In the genomic region with DNA sequence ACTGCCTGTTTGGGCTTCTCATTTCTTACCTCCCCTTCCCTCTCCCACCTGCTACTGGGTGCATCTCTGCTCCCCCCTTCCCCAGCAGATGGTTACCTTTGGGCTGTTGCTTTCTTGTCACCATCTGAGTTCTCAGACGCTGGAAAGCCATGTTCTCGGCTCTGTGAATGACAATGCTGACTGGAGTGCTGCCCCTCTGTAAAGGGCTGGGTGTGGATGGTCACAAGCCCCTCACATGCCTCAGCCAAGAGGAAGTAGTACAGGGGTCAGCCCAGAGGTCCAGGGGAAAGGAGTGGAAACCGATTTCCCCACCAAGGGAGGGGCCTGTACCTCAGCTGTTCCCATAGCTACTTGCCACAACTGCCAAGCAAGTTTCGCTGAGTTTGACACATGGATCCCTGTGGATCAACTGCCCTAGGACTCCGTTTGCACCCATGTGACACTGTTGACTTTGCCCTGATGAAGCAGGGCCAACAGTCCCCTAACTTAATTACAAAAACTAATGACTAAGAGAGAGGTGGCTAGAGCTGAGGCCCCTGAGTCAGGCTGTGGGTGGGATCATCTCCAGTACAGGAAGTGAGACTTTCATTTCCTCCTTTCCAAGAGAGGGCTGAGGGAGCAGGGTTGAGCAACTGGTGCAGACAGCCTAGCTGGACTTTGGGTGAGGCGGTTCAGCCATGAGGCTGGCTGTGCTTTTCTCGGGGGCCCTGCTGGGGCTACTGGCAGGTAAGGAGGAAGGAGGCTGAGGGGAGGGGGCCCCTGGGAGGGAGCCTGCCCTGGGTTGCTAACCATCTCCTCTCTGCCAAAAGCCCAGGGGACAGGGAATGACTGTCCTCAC, we compare ENCODE assay signal across 1 cellular context.
A peak's percentile ranks its signal among the peaks of the same experiment; 100 is the strongest.
TF ChIP-seq lines count a peak whose summit lies in the region.

A gene with protein sequence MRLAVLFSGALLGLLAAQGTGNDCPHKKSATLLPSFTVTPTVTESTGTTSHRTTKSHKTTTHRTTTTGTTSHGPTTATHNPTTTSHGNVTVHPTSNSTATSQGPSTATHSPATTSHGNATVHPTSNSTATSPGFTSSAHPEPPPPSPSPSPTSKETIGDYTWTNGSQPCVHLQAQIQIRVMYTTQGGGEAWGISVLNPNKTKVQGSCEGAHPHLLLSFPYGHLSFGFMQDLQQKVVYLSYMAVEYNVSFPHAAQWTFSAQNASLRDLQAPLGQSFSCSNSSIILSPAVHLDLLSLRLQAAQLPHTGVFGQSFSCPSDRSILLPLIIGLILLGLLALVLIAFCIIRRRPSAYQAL (plus strand): TSS at position 638 of the 838 bp plus-strand sequence. CDS start 40 bp downstream, at position 678.

TF ChIP-seq in HepG2, 621 proteins besides CTCF, POLR2A, EP300 and RAD21 (continued from another document and continues in another):
- TF ChIP-seq, protein P1, sequence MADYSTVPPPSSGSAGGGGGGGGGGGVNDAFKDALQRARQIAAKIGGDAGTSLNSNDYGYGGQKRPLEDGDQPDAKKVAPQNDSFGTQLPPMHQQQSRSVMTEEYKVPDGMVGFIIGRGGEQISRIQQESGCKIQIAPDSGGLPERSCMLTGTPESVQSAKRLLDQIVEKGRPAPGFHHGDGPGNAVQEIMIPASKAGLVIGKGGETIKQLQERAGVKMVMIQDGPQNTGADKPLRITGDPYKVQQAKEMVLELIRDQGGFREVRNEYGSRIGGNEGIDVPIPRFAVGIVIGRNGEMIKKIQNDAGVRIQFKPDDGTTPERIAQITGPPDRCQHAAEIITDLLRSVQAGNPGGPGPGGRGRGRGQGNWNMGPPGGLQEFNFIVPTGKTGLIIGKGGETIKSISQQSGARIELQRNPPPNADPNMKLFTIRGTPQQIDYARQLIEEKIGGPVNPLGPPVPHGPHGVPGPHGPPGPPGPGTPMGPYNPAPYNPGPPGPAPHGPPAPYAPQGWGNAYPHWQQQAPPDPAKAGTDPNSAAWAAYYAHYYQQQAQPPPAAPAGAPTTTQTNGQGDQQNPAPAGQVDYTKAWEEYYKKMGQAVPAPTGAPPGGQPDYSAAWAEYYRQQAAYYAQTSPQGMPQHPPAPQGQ (CRISPR knock-in tag; IDR thresholded peaks at IDR 0.05; ENCODE audit: borderline replicate concordance) = peak; percentile 83; the same call in 1 of the 2 replicates
- TF ChIP-seq, protein P2, sequence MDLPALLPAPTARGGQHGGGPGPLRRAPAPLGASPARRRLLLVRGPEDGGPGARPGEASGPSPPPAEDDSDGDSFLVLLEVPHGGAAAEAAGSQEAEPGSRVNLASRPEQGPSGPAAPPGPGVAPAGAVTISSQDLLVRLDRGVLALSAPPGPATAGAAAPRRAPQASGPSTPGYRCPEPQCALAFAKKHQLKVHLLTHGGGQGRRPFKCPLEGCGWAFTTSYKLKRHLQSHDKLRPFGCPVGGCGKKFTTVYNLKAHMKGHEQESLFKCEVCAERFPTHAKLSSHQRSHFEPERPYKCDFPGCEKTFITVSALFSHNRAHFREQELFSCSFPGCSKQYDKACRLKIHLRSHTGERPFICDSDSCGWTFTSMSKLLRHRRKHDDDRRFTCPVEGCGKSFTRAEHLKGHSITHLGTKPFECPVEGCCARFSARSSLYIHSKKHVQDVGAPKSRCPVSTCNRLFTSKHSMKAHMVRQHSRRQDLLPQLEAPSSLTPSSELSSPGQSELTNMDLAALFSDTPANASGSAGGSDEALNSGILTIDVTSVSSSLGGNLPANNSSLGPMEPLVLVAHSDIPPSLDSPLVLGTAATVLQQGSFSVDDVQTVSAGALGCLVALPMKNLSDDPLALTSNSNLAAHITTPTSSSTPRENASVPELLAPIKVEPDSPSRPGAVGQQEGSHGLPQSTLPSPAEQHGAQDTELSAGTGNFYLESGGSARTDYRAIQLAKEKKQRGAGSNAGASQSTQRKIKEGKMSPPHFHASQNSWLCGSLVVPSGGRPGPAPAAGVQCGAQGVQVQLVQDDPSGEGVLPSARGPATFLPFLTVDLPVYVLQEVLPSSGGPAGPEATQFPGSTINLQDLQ (CRISPR knock-in tag; IDR thresholded peaks at IDR 0.05) = peak; percentile 93
- TF ChIP-seq, protein P3, sequence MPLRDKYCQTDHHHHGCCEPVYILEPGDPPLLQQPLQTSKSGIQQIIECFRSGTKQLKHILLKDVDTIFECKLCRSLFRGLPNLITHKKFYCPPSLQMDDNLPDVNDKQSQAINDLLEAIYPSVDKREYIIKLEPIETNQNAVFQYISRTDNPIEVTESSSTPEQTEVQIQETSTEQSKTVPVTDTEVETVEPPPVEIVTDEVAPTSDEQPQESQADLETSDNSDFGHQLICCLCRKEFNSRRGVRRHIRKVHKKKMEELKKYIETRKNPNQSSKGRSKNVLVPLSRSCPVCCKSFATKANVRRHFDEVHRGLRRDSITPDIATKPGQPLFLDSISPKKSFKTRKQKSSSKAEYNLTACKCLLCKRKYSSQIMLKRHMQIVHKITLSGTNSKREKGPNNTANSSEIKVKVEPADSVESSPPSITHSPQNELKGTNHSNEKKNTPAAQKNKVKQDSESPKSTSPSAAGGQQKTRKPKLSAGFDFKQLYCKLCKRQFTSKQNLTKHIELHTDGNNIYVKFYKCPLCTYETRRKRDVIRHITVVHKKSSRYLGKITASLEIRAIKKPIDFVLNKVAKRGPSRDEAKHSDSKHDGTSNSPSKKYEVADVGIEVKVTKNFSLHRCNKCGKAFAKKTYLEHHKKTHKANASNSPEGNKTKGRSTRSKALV (CRISPR knock-in tag; IDR thresholded peaks at IDR 0.05) = peak; percentile 85; the same call in 1 of the 2 replicates
- 0 out of 2 replicates have a peak, but pooled peaks have one; percentile 47 for TF ChIP-seq FOXP1 (IDR thresholded peaks at IDR 0.05)
- TF ChIP-seq FOXP1 (CRISPR knock-in tag; IDR thresholded peaks at IDR 0.05) = peak; percentile 29
- TF ChIP-seq FOXK1 (CRISPR knock-in tag; IDR thresholded peaks at IDR 0.05; ENCODE audit: borderline replicate concordance, low read depth) = peak; percentile 42; the same call in 1 of the 2 replicates
- TF ChIP-seq ZNF678 (CRISPR knock-in tag; IDR thresholded peaks at IDR 0.05) = no peak
- 0 out of 2 replicates have a peak, but pooled peaks have one; percentile 5 for TF ChIP-seq ZNF768 (CRISPR knock-in tag; IDR thresholded peaks at IDR 0.05)
- TF ChIP-seq ZNF232 (CRISPR knock-in tag; IDR thresholded peaks at IDR 0.05; ENCODE audit: borderline replicate concordance) = 0 out of 2 replicates have a peak, but pooled peaks have one; percentile 22
- peak; percentile 48 to 57; a peak in 2 of 4 replicates for TF ChIP-seq MAFK (conservative IDR thresholded peaks at IDR 0.05 in 1 of 2, IDR thresholded peaks at IDR 0.05 in 1 of 2; ENCODE audit: low read length in 2 of 2)
- TF ChIP-seq, protein P4, sequence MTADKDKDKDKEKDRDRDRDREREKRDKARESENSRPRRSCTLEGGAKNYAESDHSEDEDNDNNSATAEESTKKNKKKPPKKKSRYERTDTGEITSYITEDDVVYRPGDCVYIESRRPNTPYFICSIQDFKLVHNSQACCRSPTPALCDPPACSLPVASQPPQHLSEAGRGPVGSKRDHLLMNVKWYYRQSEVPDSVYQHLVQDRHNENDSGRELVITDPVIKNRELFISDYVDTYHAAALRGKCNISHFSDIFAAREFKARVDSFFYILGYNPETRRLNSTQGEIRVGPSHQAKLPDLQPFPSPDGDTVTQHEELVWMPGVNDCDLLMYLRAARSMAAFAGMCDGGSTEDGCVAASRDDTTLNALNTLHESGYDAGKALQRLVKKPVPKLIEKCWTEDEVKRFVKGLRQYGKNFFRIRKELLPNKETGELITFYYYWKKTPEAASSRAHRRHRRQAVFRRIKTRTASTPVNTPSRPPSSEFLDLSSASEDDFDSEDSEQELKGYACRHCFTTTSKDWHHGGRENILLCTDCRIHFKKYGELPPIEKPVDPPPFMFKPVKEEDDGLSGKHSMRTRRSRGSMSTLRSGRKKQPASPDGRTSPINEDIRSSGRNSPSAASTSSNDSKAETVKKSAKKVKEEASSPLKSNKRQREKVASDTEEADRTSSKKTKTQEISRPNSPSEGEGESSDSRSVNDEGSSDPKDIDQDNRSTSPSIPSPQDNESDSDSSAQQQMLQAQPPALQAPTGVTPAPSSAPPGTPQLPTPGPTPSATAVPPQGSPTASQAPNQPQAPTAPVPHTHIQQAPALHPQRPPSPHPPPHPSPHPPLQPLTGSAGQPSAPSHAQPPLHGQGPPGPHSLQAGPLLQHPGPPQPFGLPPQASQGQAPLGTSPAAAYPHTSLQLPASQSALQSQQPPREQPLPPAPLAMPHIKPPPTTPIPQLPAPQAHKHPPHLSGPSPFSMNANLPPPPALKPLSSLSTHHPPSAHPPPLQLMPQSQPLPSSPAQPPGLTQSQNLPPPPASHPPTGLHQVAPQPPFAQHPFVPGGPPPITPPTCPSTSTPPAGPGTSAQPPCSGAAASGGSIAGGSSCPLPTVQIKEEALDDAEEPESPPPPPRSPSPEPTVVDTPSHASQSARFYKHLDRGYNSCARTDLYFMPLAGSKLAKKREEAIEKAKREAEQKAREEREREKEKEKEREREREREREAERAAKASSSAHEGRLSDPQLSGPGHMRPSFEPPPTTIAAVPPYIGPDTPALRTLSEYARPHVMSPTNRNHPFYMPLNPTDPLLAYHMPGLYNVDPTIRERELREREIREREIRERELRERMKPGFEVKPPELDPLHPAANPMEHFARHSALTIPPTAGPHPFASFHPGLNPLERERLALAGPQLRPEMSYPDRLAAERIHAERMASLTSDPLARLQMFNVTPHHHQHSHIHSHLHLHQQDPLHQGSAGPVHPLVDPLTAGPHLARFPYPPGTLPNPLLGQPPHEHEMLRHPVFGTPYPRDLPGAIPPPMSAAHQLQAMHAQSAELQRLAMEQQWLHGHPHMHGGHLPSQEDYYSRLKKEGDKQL (CRISPR knock-in tag; IDR thresholded peaks at IDR 0.05; ENCODE audit: low read depth) = no peak
- peak; percentile 71; the same call in 1 of the 2 replicates for TF ChIP-seq NFIC (IDR thresholded peaks at IDR 0.05; ENCODE audit: low read length)
- no peak for TF ChIP-seq PRMT3 (CRISPR knock-in tag; IDR thresholded peaks at IDR 0.05; ENCODE audit: borderline replicate concordance, low read depth)
- TF ChIP-seq ZNF788 (CRISPR knock-in tag; IDR thresholded peaks at IDR 0.05; ENCODE audit: borderline replicate concordance) = no peak; the same call in 1 of the 2 replicates
- 0 out of 2 replicates have a peak, but pooled peaks have one; percentile 38 for TF ChIP-seq HES4 (CRISPR knock-in tag; IDR thresholded peaks at IDR 0.05; ENCODE audit: borderline replicate concordance)
- no peak for TF ChIP-seq SOX6 (IDR thresholded peaks at IDR 0.05)
- peak; percentile 71 for TF ChIP-seq SOX6 (CRISPR knock-in tag; IDR thresholded peaks at IDR 0.05)
- TF ChIP-seq IKZF4 (CRISPR knock-in tag; IDR thresholded peaks at IDR 0.05; ENCODE audit: borderline replicate concordance, low read depth, not compliant biosample characterization) = peak; percentile 74
- TF ChIP-seq ZNF263 (CRISPR knock-in tag; IDR thresholded peaks at IDR 0.05) = peak; percentile 52
- peak; percentile 87; the same call in 1 of the 2 replicates for TF ChIP-seq ZNF451 (CRISPR knock-in tag; IDR thresholded peaks at IDR 0.05)
- TF ChIP-seq FOXM1 (CRISPR knock-in tag; IDR thresholded peaks at IDR 0.05) = no peak
- no peak for TF ChIP-seq IKZF1 (IDR thresholded peaks at IDR 0.05)
- TF ChIP-seq, protein P5, sequence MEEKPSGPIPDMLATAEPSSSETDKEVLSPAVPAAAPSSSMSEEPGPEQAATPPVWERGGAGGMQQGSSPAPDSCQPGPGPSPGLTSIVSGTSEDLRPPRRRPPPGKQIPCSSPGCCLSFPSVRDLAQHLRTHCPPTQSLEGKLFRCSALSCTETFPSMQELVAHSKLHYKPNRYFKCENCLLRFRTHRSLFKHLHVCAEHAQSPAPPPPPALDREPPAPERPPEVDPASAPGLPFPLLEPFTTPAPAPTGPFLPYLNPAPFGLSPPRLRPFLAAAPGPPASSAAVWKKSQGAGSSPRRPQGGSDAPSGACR (CRISPR knock-in tag; IDR thresholded peaks at IDR 0.05) = no peak
- peak; percentile 83; the same call in 1 of the 2 replicates for TF ChIP-seq HOXD1 (CRISPR knock-in tag; IDR thresholded peaks at IDR 0.05)
- peak; percentile 68 for TF ChIP-seq GATAD1 (CRISPR knock-in tag; IDR thresholded peaks at IDR 0.05)
- TF ChIP-seq, protein P6, sequence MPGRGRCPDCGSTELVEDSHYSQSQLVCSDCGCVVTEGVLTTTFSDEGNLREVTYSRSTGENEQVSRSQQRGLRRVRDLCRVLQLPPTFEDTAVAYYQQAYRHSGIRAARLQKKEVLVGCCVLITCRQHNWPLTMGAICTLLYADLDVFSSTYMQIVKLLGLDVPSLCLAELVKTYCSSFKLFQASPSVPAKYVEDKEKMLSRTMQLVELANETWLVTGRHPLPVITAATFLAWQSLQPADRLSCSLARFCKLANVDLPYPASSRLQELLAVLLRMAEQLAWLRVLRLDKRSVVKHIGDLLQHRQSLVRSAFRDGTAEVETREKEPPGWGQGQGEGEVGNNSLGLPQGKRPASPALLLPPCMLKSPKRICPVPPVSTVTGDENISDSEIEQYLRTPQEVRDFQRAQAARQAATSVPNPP (CRISPR knock-in tag; IDR thresholded peaks at IDR 0.05) = peak; percentile 47; the same call in 1 of the 2 replicates
- TF ChIP-seq RORA (CRISPR knock-in tag; IDR thresholded peaks at IDR 0.05) = no peak
- TF ChIP-seq FOXO1 (CRISPR knock-in tag; IDR thresholded peaks at IDR 0.05) = no peak; the same call in 1 of the 2 replicates
- peak; percentile 90; the same call in 1 of the 2 replicates for TF ChIP-seq ZNF598 (CRISPR knock-in tag; IDR thresholded peaks at IDR 0.05; ENCODE audit: borderline replicate concordance)
- TF ChIP-seq, protein P7, sequence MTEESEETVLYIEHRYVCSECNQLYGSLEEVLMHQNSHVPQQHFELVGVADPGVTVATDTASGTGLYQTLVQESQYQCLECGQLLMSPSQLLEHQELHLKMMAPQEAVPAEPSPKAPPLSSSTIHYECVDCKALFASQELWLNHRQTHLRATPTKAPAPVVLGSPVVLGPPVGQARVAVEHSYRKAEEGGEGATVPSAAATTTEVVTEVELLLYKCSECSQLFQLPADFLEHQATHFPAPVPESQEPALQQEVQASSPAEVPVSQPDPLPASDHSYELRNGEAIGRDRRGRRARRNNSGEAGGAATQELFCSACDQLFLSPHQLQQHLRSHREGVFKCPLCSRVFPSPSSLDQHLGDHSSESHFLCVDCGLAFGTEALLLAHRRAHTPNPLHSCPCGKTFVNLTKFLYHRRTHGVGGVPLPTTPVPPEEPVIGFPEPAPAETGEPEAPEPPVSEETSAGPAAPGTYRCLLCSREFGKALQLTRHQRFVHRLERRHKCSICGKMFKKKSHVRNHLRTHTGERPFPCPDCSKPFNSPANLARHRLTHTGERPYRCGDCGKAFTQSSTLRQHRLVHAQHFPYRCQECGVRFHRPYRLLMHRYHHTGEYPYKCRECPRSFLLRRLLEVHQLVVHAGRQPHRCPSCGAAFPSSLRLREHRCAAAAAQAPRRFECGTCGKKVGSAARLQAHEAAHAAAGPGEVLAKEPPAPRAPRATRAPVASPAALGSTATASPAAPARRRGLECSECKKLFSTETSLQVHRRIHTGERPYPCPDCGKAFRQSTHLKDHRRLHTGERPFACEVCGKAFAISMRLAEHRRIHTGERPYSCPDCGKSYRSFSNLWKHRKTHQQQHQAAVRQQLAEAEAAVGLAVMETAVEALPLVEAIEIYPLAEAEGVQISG (CRISPR knock-in tag; IDR thresholded peaks at IDR 0.05) = peak; percentile 77
- TF ChIP-seq ZFP82 (CRISPR knock-in tag; IDR thresholded peaks at IDR 0.05; ENCODE audit: borderline replicate concordance) = peak; percentile 21; the same call in 1 of the 2 replicates
- TF ChIP-seq GZF1 (CRISPR knock-in tag; IDR thresholded peaks at IDR 0.05) = 0 out of 2 replicates have a peak, but pooled peaks have one; percentile 66
- peak; percentile 26 for TF ChIP-seq SKI (IDR thresholded peaks at IDR 0.05; ENCODE audit: partially characterized antibody)
- TF ChIP-seq GABPB1 (CRISPR knock-in tag; IDR thresholded peaks at IDR 0.05) = peak; percentile 76
- TF ChIP-seq RXRB (CRISPR knock-in tag; IDR thresholded peaks at IDR 0.05; ENCODE audit: borderline replicate concordance) = peak; percentile 51; the same call in 1 of the 2 replicates
- TF ChIP-seq ARNT (IDR thresholded peaks at IDR 0.05) = no peak
